Comparison of ENCODE assay signal across 9 cellular contexts in the genomic region with DNA sequence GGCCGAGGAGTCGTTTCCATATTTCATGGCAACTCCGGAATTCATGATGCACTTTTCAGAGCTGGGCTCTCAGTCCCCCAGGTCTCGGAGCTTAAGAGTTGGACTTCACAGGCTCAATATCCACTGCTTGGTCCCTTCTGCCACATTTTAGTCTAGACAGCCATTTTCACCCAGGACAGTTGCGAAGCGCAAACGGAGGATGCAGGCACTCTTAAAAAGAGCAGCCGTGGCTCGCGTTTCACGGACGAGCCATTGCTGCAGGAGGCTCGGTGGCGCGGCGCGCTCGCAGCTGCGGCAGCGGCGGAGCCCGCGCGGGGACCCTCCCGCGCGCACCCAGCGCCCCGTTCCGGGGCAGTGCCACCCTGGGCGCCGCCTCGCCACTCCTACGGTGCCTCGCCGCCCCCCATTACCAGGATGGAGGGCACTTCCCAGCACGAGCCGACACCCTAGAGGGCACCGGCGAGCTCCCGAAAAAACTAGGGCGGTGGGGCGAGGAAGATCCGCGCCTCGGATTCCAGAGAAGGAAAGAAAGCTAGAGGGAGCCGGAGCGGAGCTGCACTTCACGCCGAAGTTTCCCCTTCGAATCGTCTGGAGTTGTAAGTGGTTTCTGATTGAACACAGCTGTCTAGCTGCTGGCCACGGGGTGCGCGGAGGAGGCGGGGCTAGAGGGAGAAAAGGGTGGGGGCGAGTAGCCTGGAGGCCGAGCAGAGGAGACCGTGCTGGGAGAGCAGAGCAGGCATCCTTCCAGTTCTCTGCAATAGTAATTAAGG.
DNase-seq lines count a peak whose midpoint lies in the region; ATAC-seq, FAIRE-seq and TF ChIP-seq lines count a peak whose summit lies in the region.
"Had no signal": no experiment of that assay in that cellular context is flagged by ENCODE, and none has a peak within 500 bp of the region (broad histone marks: within the 10 kb centered on the region; RNA-seq: fewer than 3 reads in every experiment).

No MANE protein-coding gene starts in this region.

- TF ChIP-seq CTCF in nephron progenitor cell (IDR thresholded peaks at IDR 0.05) = no peak

- DNase-seq in C1 segment of cervical spinal cord (lab: John Stamatoyannopoulos, UW) (peak; percentile 4 to 84 (median 68)), RCC 7860 (ENCODE audit: low spot score) (peak; percentile 75), fibroblast of the conjunctiva (ENCODE audit: low read depth) (peak; percentile 87), nephron progenitor cell (peak; percentile 89)
- peak; percentile 72 for DNase-seq in activated effector memory CD4-positive, alpha-beta T cell treated with Interleukin-2 at 50 U/mL for 16 hours
- DNase-seq in stimulated activated naive CD8-positive, alpha-beta T cell treated with anti-CD3 and anti-CD28 coated beads, Interleukin-15, Interleukin-2, amounts not matched to agents 100 U/mL and 50 U/mL, for 24 hours = peak; percentile 82

- ATAC-seq in GM19351 (IDR thresholded peaks at IDR 0.05; ENCODE audit: unreplicated experiment) (peak; percentile 95), HG03460 (IDR thresholded peaks at IDR 0.05; ENCODE audit: unreplicated experiment) (peak; percentile 94)
- peak; percentile 95 for ATAC-seq in stimulated activated naive CD8-positive, alpha-beta T cell treated with anti-CD3 and anti-CD28 coated beads, Interleukin-15, Interleukin-2, amounts not matched to agents 100 U/mL and 50 U/mL, for 24 hours

- no peaks in the 10 kb centered on the region for H3K27me3 Mint-ChIP-seq in nephron progenitor cell (ENCODE audit: low read depth, poor library complexity)

- peak; percentile 79 for FAIRE-seq in RCC 7860 (lab: Jason Lieb, UNC)
- FAIRE-seq: colon had no signal

- no peaks in the 10 kb centered on the region for H3K9me3 Mint-ChIP-seq in nephron progenitor cell

- peak overlapping the region; percentile 86 for H3K4me3 Mint-ChIP-seq in nephron progenitor cell

- peaks cover 59% of the 10 kb centered on the region for H3K4me1 Mint-ChIP-seq in nephron progenitor cell

- H3K36me3 Mint-ChIP-seq in nephron progenitor cell (ENCODE audit: low read depth) = peaks cover 3% of the 10 kb centered on the region

- H3K27ac Mint-ChIP-seq in nephron progenitor cell = peak overlapping the region; percentile 30

Comparison
In these comparisons a context has a peak if more than half of its experiments do, and no peak if none do; other contexts are left out.
1. Peak in every context shown above with its lines: DNase-seq and ATAC-seq.